20 cellular contexts compared by ENCODE assay signal in the genomic region with DNA sequence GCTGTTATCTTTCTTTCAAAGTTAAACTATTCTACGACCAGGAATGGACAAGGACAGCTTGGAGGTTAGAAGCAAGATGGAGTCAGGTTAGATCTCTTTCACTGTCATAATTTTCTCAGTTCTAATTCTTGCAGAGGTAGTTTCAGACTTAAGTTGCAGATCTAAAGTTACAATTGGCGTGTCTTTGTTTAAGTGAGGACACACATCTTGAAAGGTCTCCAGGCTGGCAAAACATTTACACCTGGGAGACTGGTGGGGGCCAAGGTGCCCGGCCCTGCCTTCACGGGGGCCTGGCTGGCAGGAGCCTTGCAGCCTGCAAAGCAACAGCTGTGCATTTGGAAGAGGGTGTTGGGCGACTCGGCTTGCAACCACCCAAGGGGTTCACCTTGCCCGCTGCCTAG. TPM values are rescaled to one million over a fixed set of nuclear protein-coding genes. Genes with fewer than 3 reads are reported as not detected.
DNase-seq lines count a peak whose midpoint lies in the region; ATAC-seq and TF ChIP-seq lines count a peak whose summit lies in the region.
"Had no signal": no experiment of that assay in that cellular context is flagged by ENCODE, and none has a peak within 500 bp of the region (broad histone marks: within the 10 kb centered on the region; RNA-seq: fewer than 3 reads in every experiment).

No MANE protein-coding gene starts in this region.

- peak overlapping the region; percentile 71 for H3K4me3 Mint-ChIP-seq in CD8-positive, alpha-beta T cell
- peak overlapping the region; percentile 97 for H3K4me3 Mint-ChIP-seq in activated T-helper 17 cell treated with anti-CD3 and anti-CD28 coated beads, Interleukin-2, amount 50 U/mL, for 72 hours
- H3K4me3 Mint-ChIP-seq in naive thymus-derived CD8-positive, alpha-beta T cell: peak overlapping the region; percentile 5 to 78 (median 60)

- no peaks in the 10 kb centered on the region for H3K36me3 ChIP-seq in CD8-positive, alpha-beta T cell (ENCODE audit: insufficient read depth, low read length)
- H3K36me3 ChIP-seq: gastrocnemius medialis, left lung had no signal

- CTCF ChIA-PET in CD8-positive, alpha-beta T cell (lab: Charles Lee): no interaction called here

- H3K9me3 Mint-ChIP-seq in CD8-positive, alpha-beta T cell: no peaks in the 10 kb centered on the region
- no peaks in the 10 kb centered on the region for H3K9me3 Mint-ChIP-seq in activated T-helper 17 cell treated with anti-CD3 and anti-CD28 coated beads, Interleukin-2, amount 50 U/mL, for 72 hours
- no peaks in the 10 kb centered on the region for H3K9me3 Mint-ChIP-seq in naive thymus-derived CD8-positive, alpha-beta T cell

- no peaks in the 10 kb centered on the region for H3K36me3 Mint-ChIP-seq in CD8-positive, alpha-beta T cell
- no peaks in the 10 kb centered on the region for H3K36me3 Mint-ChIP-seq in activated T-helper 17 cell treated with anti-CD3 and anti-CD28 coated beads, Interleukin-2, amount 50 U/mL, for 72 hours (ENCODE audit: low read depth)
- H3K36me3 Mint-ChIP-seq in naive thymus-derived CD8-positive, alpha-beta T cell: no peaks in the 10 kb centered on the region

- H3K27me3 Mint-ChIP-seq in CD8-positive, alpha-beta T cell (ENCODE audit: low read depth): no peaks in the 10 kb centered on the region
- H3K27me3 Mint-ChIP-seq in activated T-helper 17 cell treated with anti-CD3 and anti-CD28 coated beads, Interleukin-2, amount 50 U/mL, for 72 hours: no peaks in the 10 kb centered on the region
- no peaks in the 10 kb centered on the region for H3K27me3 Mint-ChIP-seq in naive thymus-derived CD8-positive, alpha-beta T cell

- in situ Hi-C loops in ACHN (cut with HindIII; ENCODE audit: low pct_ligation_motif_present, low pct_unique_long_range_greater_than_20kb, low sequenced_read_pairs): no loop called here

- ATAC-seq in CD8-positive, alpha-beta T cell: no peak
- ATAC-seq in activated T-helper 17 cell treated with anti-CD3 and anti-CD28 coated beads, Interleukin-2, amount 50 U/mL, for 72 hours (replicated peaks): no peak
- ATAC-seq in naive thymus-derived CD8-positive, alpha-beta T cell: no peak
- no peak for ATAC-seq in HG03280 (IDR thresholded peaks at IDR 0.05; ENCODE audit: unreplicated experiment)
- ATAC-seq: body of pancreas, gastrocnemius medialis, left lung, mucosa of descending colon, Right ventricle myocardium inferior had no signal

- H3K4me1 ChIP-seq in CD8-positive, alpha-beta T cell (ENCODE audit: insufficient read depth, low read length): peaks cover 10% of the 10 kb centered on the region

- TF ChIP-seq CTCF in 22Rv1 (IDR thresholded peaks at IDR 0.05): no peak
- TF ChIP-seq CTCF in CD8-positive, alpha-beta T cell (IDR thresholded peaks at IDR 0.05): no peak

- H3K4me3 ChIP-seq in CD8-positive, alpha-beta T cell (ENCODE audit: low read depth, low read length): no peak overlapping the region
- H3K4me3 ChIP-seq: body of pancreas, gastrocnemius medialis, left lung, mucosa of descending colon, smooth muscle cell had no signal

- H3K27me3 ChIP-seq in CD8-positive, alpha-beta T cell (ENCODE audit: insufficient read depth, low read length): no peaks in the 10 kb centered on the region
- H3K27me3 ChIP-seq: body of pancreas, gastrocnemius medialis, left lung had no signal

- H3K27ac Mint-ChIP-seq in CD8-positive, alpha-beta T cell: no peak overlapping the region
- no peak overlapping the region for H3K27ac Mint-ChIP-seq in activated T-helper 17 cell treated with anti-CD3 and anti-CD28 coated beads, Interleukin-2, amount 50 U/mL, for 72 hours
- H3K27ac Mint-ChIP-seq in naive thymus-derived CD8-positive, alpha-beta T cell: peak overlapping the region in 2 of 10 donors; percentile 26 to 76

- H3K4me1 Mint-ChIP-seq in CD8-positive, alpha-beta T cell (ENCODE audit: low read depth): peaks cover 21% of the 10 kb centered on the region
- peaks cover 9% of the 10 kb centered on the region for H3K4me1 Mint-ChIP-seq in activated T-helper 17 cell treated with anti-CD3 and anti-CD28 coated beads, Interleukin-2, amount 50 U/mL, for 72 hours
- peaks cover 9 to 35% (median 21%) of the 10 kb centered on the region in 4 donors for H3K4me1 Mint-ChIP-seq in naive thymus-derived CD8-positive, alpha-beta T cell

- DNase-seq in CD8-positive, alpha-beta T cell: no peak
- no peak for DNase-seq in naive thymus-derived CD8-positive, alpha-beta T cell
- DNase-seq in NCI-H748 treated with DMSO at 0.1 percent for 48 hours (lab: John Stamatoyannopoulos, UW) (no peak), ACHN (no peak)
- no peak for DNase-seq in effector CD4-positive, alpha-beta T cell
- DNase-seq: activated gamma-delta T cell; body of pancreas; gastrocnemius medialis; left lung; MM.1S; mucosa of descending colon; NCI-H187 treated with DMSO at 0.1 percent for 48 hours; NCI-H446; stimulated activated CD4-positive, alpha-beta T cell treated with anti-CD3 and anti-CD28 coated beads, Interleukin-4, amount 100 ng/mL, for 4 hours; stimulated activated CD8-positive, alpha-beta memory T cell treated with anti-CD3 and anti-CD28 coated beads, Interleukin-4, amount 100 ng/mL, for 48 hours had no signal

- intact Hi-C loops in CD8-positive, alpha-beta T cell (cut with DNase I, micrococcal nuclease): loop anchor here (5.0 to 10.0 kb wide), 3 partner anchors 42 to 120 kb away; no protein-coding TSS in a partner anchor

- peak overlapping the region; percentile 70; the same call in 1 of the 2 replicates for H3K27ac ChIP-seq in 22Rv1
- no peak overlapping the region for H3K27ac ChIP-seq in CD8-positive, alpha-beta T cell (ENCODE audit: low read depth, low read length)
- H3K27ac ChIP-seq: body of pancreas, gastrocnemius medialis, left lung had no signal

- no peaks in the 10 kb centered on the region for H3K9me3 ChIP-seq in CD8-positive, alpha-beta T cell (ENCODE audit: low read length)
- H3K9me3 ChIP-seq: body of pancreas, gastrocnemius medialis, left lung, mucosa of descending colon had no signal

- POLR2A ChIA-PET in CD8-positive, alpha-beta T cell (lab: Charles Lee): interaction anchor here (1.7 kb wide), 1 partner anchor 25 kb away, joined by 6 read pairs; a partner anchor contains a TSS
- POLR2A ChIA-PET in naive thymus-derived CD8-positive, alpha-beta T cell (lab: Charles Lee): interaction anchor here (1.7 kb wide), 1 partner anchor 71 kb away, joined by 5 read pairs; no protein-coding TSS in a partner anchor

RNA-seq across cellular contexts. Expression of a gene that starts 1.7 kb away (rescaled TPM):
- 10 to 100 TPM; 13.0 to 14.2 TPM for total RNA-seq in CD8-positive, alpha-beta T cell
- total RNA-seq in activated T-helper 17 cell treated with anti-CD3 and anti-CD28 coated beads, Interleukin-2, amount 50 U/mL, for 72 hours: 10 to 100 TPM; 13.5 to 41.1 TPM
- total RNA-seq in naive thymus-derived CD8-positive, alpha-beta T cell: 10 to 100 TPM; 16.3 to 19.0 TPM
- 10 to 100 TPM; 14.1 to 22.1 (median 19.8) TPM for polyA plus RNA-seq in naive thymus-derived CD8-positive, alpha-beta T cell

RNA-seq across cellular contexts. Expression of a gene that starts 25.4 kb away (rescaled TPM):
- total RNA-seq in CD8-positive, alpha-beta T cell: 10 to 100 TPM; 76.8 to 84.4 TPM
- 100 to 1,000 TPM in 1 of 2 donors, 10 to 100 TPM in 1; 63.0 to 119 TPM for total RNA-seq in activated T-helper 17 cell treated with anti-CD3 and anti-CD28 coated beads, Interleukin-2, amount 50 U/mL, for 72 hours
- 100 to 1,000 TPM; 101 to 105 TPM for total RNA-seq in naive thymus-derived CD8-positive, alpha-beta T cell
- polyA plus RNA-seq in naive thymus-derived CD8-positive, alpha-beta T cell: 10 to 100 TPM; 58.6 to 93.3 (median 79.8) TPM
